ENCODE assay signal across 19 cellular contexts in genomic region chr17:78697846-78698343, GRCh38.
DNase-seq lines count a peak whose midpoint lies in the region; ATAC-seq and TF ChIP-seq lines count a peak whose summit lies in the region.
"Had no signal": no experiment of that assay in that cellular context is flagged by ENCODE, and none has a peak within 500 bp of the region (broad histone marks: within the 10 kb centered on the region; RNA-seq: fewer than 3 reads in every experiment).

No MANE protein-coding gene starts in this region.

- H3K27me3 ChIP-seq in suprapubic skin = no peaks in the 10 kb centered on the region
- H3K27me3 ChIP-seq: body of pancreas, heart right ventricle, tibial nerve had no signal

- no peak for TF ChIP-seq CTCF in suprapubic skin (IDR thresholded peaks at IDR 0.05)

- no peak for ATAC-seq in activated naive CD8-positive, alpha-beta T cell treated with anti-CD3 and anti-CD28 coated beads, Interleukin-2, amount 50 U/mL, for 24 hours
- no peak for ATAC-seq in natural killer cell treated with Interleukin-12 subunit alpha and Interleukin-12 subunit beta and Interleukin-15 and Interleukin-18, amount 100 ng/mL, for 72 hours
- no peak for ATAC-seq in HG02970 (IDR thresholded peaks at IDR 0.05; ENCODE audit: low FRiP score, unreplicated experiment)
- ATAC-seq: body of pancreas had no signal

- no peak for TF ChIP-seq POLR2A in suprapubic skin (IDR thresholded peaks at IDR 0.05)

- peaks cover 18% of the 10 kb centered on the region for H3K4me1 Mint-ChIP-seq in T-helper 1 cell treated with Interleukin-12 subunit alpha and Interleukin-12 subunit beta and Interleukin-4 antibody, amounts not matched to agents 30 μg/mL and 1 μg/mL, for 36 hours (ENCODE audit: low read depth)
- peaks cover 46 to 52% (median 50%) of the 10 kb centered on the region in 3 donors for H3K4me1 Mint-ChIP-seq in IgD-negative memory B cell
- peaks cover 12% of the 10 kb centered on the region for H3K4me1 Mint-ChIP-seq in activated naive CD8-positive, alpha-beta T cell treated with anti-CD3 and anti-CD28 coated beads, Interleukin-2, amount 50 U/mL, for 24 hours
- H3K4me1 Mint-ChIP-seq in natural killer cell treated with Interleukin-12 subunit alpha and Interleukin-12 subunit beta and Interleukin-15 and Interleukin-18, amount 100 ng/mL, for 72 hours (ENCODE audit: low read depth in 2 of 2) = peaks cover 21 to 25% of the 10 kb centered on the region in 2 donors

- no peaks in the 10 kb centered on the region for H3K9me3 ChIP-seq in suprapubic skin
- H3K9me3 ChIP-seq: body of pancreas, heart right ventricle, tibial nerve had no signal

- H3K4me3 ChIP-seq in suprapubic skin = no peak overlapping the region
- H3K4me3 ChIP-seq: body of pancreas, heart right ventricle, tibial nerve had no signal

- DNase-seq in T-helper 1 cell (no peak), suprapubic skin (ENCODE audit: low spot score in 2 of 2) (no peak)
- DNase-seq in activated naive CD8-positive, alpha-beta T cell treated with anti-CD3 and anti-CD28 coated beads, Interleukin-2, amount 50 U/mL, for 24 hours = no peak
- no peak for DNase-seq in natural killer cell treated with Interleukin-12 subunit alpha and Interleukin-12 subunit beta and Interleukin-15 and Interleukin-18, amount 100 ng/mL, for 72 hours (ENCODE audit: low spot score)
- DNase-seq in central memory CD4-positive, alpha-beta T cell = no peak
- DNase-seq: activated CD4-positive, alpha-beta T cell treated with anti-CD3 and anti-CD28 coated beads, Interleukin-2, amount 10 ng/mL, durations not matched to agents 7 days and 5 days; body of pancreas; heart right ventricle; NCI-H1417 treated with DMSO at 0.1 percent for 48 hours; occipital lobe; SHP77; stimulated activated CD8-positive, alpha-beta memory T cell treated with anti-CD3 and anti-CD28 coated beads, Interleukin-4, amount 100 ng/mL, for 48 hours; T1000 had no signal

- no peak overlapping the region for H3K4me3 Mint-ChIP-seq in T-helper 1 cell treated with Interleukin-12 subunit alpha and Interleukin-12 subunit beta and Interleukin-4 antibody, amounts not matched to agents 30 μg/mL and 1 μg/mL, for 36 hours
- H3K4me3 Mint-ChIP-seq in IgD-negative memory B cell = peak overlapping the region in 3 of 4 donors; percentile 30 to 86 (median 82)
- H3K4me3 Mint-ChIP-seq in activated naive CD8-positive, alpha-beta T cell treated with anti-CD3 and anti-CD28 coated beads, Interleukin-2, amount 50 U/mL, for 24 hours = no peak overlapping the region
- H3K4me3 Mint-ChIP-seq in natural killer cell treated with Interleukin-12 subunit alpha and Interleukin-12 subunit beta and Interleukin-15 and Interleukin-18, amount 100 ng/mL, for 72 hours = no peak overlapping the region
- H3K4me3 Mint-ChIP-seq: activated CD4-positive, alpha-beta T cell treated with anti-CD3 and anti-CD28 coated beads, Interleukin-2, amount 10 ng/mL, durations not matched to agents 7 days and 5 days had no signal

- H3K36me3 Mint-ChIP-seq in T-helper 1 cell treated with Interleukin-12 subunit alpha and Interleukin-12 subunit beta and Interleukin-4 antibody, amounts not matched to agents 30 μg/mL and 1 μg/mL, for 36 hours (ENCODE audit: low read depth) = peaks cover 70% of the 10 kb centered on the region
- peaks cover 11% of the 10 kb centered on the region for H3K36me3 Mint-ChIP-seq in IgD-negative memory B cell
- peaks cover 41% of the 10 kb centered on the region for H3K36me3 Mint-ChIP-seq in activated naive CD8-positive, alpha-beta T cell treated with anti-CD3 and anti-CD28 coated beads, Interleukin-2, amount 50 U/mL, for 24 hours (ENCODE audit: low read depth)
- H3K36me3 Mint-ChIP-seq in natural killer cell treated with Interleukin-12 subunit alpha and Interleukin-12 subunit beta and Interleukin-15 and Interleukin-18, amount 100 ng/mL, for 72 hours = peaks cover 37% of the 10 kb centered on the region

- 91% methylated on average over 21 of the region's 21 CpGs for WGBS in suprapubic skin

- no peak for TF ChIP-seq EP300 in suprapubic skin (IDR thresholded peaks at IDR 0.05)

- H3K27me3 Mint-ChIP-seq in T-helper 1 cell treated with Interleukin-12 subunit alpha and Interleukin-12 subunit beta and Interleukin-4 antibody, amounts not matched to agents 30 μg/mL and 1 μg/mL, for 36 hours (ENCODE audit: low read depth) = no peaks in the 10 kb centered on the region
- H3K27me3 Mint-ChIP-seq in IgD-negative memory B cell = peaks cover 2% of the 10 kb centered on the region
- H3K27me3 Mint-ChIP-seq in activated naive CD8-positive, alpha-beta T cell treated with anti-CD3 and anti-CD28 coated beads, Interleukin-2, amount 50 U/mL, for 24 hours = no peaks in the 10 kb centered on the region
- no peaks in the 10 kb centered on the region for H3K27me3 Mint-ChIP-seq in natural killer cell treated with Interleukin-12 subunit alpha and Interleukin-12 subunit beta and Interleukin-15 and Interleukin-18, amount 100 ng/mL, for 72 hours
- H3K27me3 Mint-ChIP-seq: activated CD4-positive, alpha-beta T cell treated with anti-CD3 and anti-CD28 coated beads, Interleukin-2, amount 10 ng/mL, durations not matched to agents 7 days and 5 days had no signal

- H3K27ac Mint-ChIP-seq in T-helper 1 cell treated with Interleukin-12 subunit alpha and Interleukin-12 subunit beta and Interleukin-4 antibody, amounts not matched to agents 30 μg/mL and 1 μg/mL, for 36 hours = peak overlapping the region; percentile 62
- peak overlapping the region; percentile 92 to 94 (median 92) for H3K27ac Mint-ChIP-seq in IgD-negative memory B cell
- H3K27ac Mint-ChIP-seq in activated naive CD8-positive, alpha-beta T cell treated with anti-CD3 and anti-CD28 coated beads, Interleukin-2, amount 50 U/mL, for 24 hours = peak overlapping the region; percentile 70
- H3K27ac Mint-ChIP-seq in natural killer cell treated with Interleukin-12 subunit alpha and Interleukin-12 subunit beta and Interleukin-15 and Interleukin-18, amount 100 ng/mL, for 72 hours = peak overlapping the region; percentile 55 to 76
- H3K27ac Mint-ChIP-seq: activated CD4-positive, alpha-beta T cell treated with anti-CD3 and anti-CD28 coated beads, Interleukin-2, amount 10 ng/mL, durations not matched to agents 7 days and 5 days had no signal

- H3K4me1 ChIP-seq in suprapubic skin = no peaks in the 10 kb centered on the region
- H3K4me1 ChIP-seq: body of pancreas, tibial nerve had no signal

- H3K27ac ChIP-seq in suprapubic skin = no peak overlapping the region
- H3K27ac ChIP-seq: 22Rv1, body of pancreas, C4-2B, tibial nerve had no signal

- H3K9me3 Mint-ChIP-seq in T-helper 1 cell treated with Interleukin-12 subunit alpha and Interleukin-12 subunit beta and Interleukin-4 antibody, amounts not matched to agents 30 μg/mL and 1 μg/mL, for 36 hours = no peaks in the 10 kb centered on the region
- H3K9me3 Mint-ChIP-seq in IgD-negative memory B cell = peaks cover 0 to 2% (median 2%) of the 10 kb centered on the region in 3 donors
- no peaks in the 10 kb centered on the region for H3K9me3 Mint-ChIP-seq in activated naive CD8-positive, alpha-beta T cell treated with anti-CD3 and anti-CD28 coated beads, Interleukin-2, amount 50 U/mL, for 24 hours
- no peaks in the 10 kb centered on the region for H3K9me3 Mint-ChIP-seq in natural killer cell treated with Interleukin-12 subunit alpha and Interleukin-12 subunit beta and Interleukin-15 and Interleukin-18, amount 100 ng/mL, for 72 hours
- H3K9me3 Mint-ChIP-seq: activated CD4-positive, alpha-beta T cell treated with anti-CD3 and anti-CD28 coated beads, Interleukin-2, amount 10 ng/mL, durations not matched to agents 7 days and 5 days had no signal

- peaks cover 90% of the 10 kb centered on the region for H3K36me3 ChIP-seq in suprapubic skin

Comparison
In these comparisons a context has a peak if more than half of its experiments do, and no peak if none do; other contexts are left out.
1. H3K4me3 Mint-ChIP-seq: peak in IgD-negative memory B cell (3 of 4); none in T-helper 1 cell treated with Interleukin-12 subunit alpha and Interleukin-12 subunit beta and Interleukin-4 antibody, amounts not matched to agents 30 μg/mL and 1 μg/mL, for 36 hours (single experiment), activated naive CD8-positive, alpha-beta T cell treated with anti-CD3 and anti-CD28 coated beads, Interleukin-2, amount 50 U/mL, for 24 hours (single experiment) and natural killer cell treated with Interleukin-12 subunit alpha and Interleukin-12 subunit beta and Interleukin-15 and Interleukin-18, amount 100 ng/mL, for 72 hours (single experiment).
2. Peak in every context shown above with its lines, with median percentiles within 50 percentile points of each other: H3K27ac Mint-ChIP-seq.